ENCODE assay signal across 9 cellular contexts in genomic region chr19:47273313-47274070, GRCh38. TPM values are rescaled to one million over a fixed set of nuclear protein-coding genes. Genes with fewer than 3 reads are reported as not detected.
A peak's percentile ranks its signal among the peaks of the same experiment; 100 is the strongest.
DNase-seq lines count a peak whose midpoint lies in the region; ATAC-seq, FAIRE-seq and TF ChIP-seq lines count a peak whose summit lies in the region.
"Had no signal": no experiment of that assay in that cellular context is flagged by ENCODE, and none has a peak within 500 bp of the region (broad histone marks: within the 10 kb centered on the region; RNA-seq: fewer than 3 reads in every experiment).

No MANE protein-coding gene starts in this region.

- 1% methylated on average over 39 to 54 of the region's 54 CpGs for WGBS in lung, 2 donors

- peak; percentile 61 for ATAC-seq in HG03442 (IDR thresholded peaks at IDR 0.05; ENCODE audit: unreplicated experiment)
- peak; percentile 82 for ATAC-seq in lung (ENCODE audit: insufficient read depth, low FRiP score)

- H3K36me3 Mint-ChIP-seq in activated CD4-positive, alpha-beta memory T cell treated with anti-CD3 and anti-CD28 coated beads, Interleukin-2, amount 10 ng/mL, durations not matched to agents 7 days and 5 days (ENCODE audit: low read depth) = peaks cover 20% of the 10 kb centered on the region

- H3K27me3 Mint-ChIP-seq in activated CD4-positive, alpha-beta memory T cell treated with anti-CD3 and anti-CD28 coated beads, Interleukin-2, amount 10 ng/mL, durations not matched to agents 7 days and 5 days = no peaks in the 10 kb centered on the region

- POLR2A ChIA-PET in BJ (lab: Charles Lee) = interaction anchor here (0.5 to 2.0 kb wide), 4 partner anchors 16 to 174 kb away, joined by 3 to 15 read pairs (median 4); partner anchors contain the start of gene CCDC9
- POLR2A ChIA-PET in activated CD4-positive, alpha-beta memory T cell treated with anti-CD3 and anti-CD28 coated beads, Interleukin-2, amount 10 ng/mL, durations not matched to agents 7 days and 5 days (lab: Charles Lee) = interaction anchor here (0.8 to 4.4 kb wide), 24 partner anchors 8 to 1052 kb away, joined by 3 to 85 read pairs (median 5); partner anchors contain the start of genes CCDC9, DHX34, EMP3 and KPTN

- TF ChIP-seq CTCF in BJ (IDR thresholded peaks at IDR 0.05; ENCODE audit: insufficient read depth, low read depth, low read length) (no peak), lung (IDR thresholded peaks at IDR 0.05; ENCODE audit: control extremely low read depth, extremely low read depth) (no peak)

- H3K4me3 ChIP-seq in BJ (ENCODE audit: low read depth, low read length) (peak overlapping the region; percentile 78), duodenal mucosa (ENCODE audit: low read depth in 1 of 2, low read length in 2 of 2) (peak overlapping the region; percentile 87 to 93), lung (peak overlapping the region; percentile 50)

- H3K27ac ChIP-seq in duodenal mucosa (ENCODE audit: low read depth, low read length) = peak overlapping the region; percentile 99
- peak overlapping the region; percentile 79 to 98 for H3K27ac ChIP-seq in lung (ENCODE audit: low read depth in 1 of 2, low read length in 1 of 2)

- H3K27ac Mint-ChIP-seq in activated CD4-positive, alpha-beta memory T cell treated with anti-CD3 and anti-CD28 coated beads, Interleukin-2, amount 10 ng/mL, durations not matched to agents 7 days and 5 days = peak overlapping the region; percentile 99

- H3K9me3 Mint-ChIP-seq in activated CD4-positive, alpha-beta memory T cell treated with anti-CD3 and anti-CD28 coated beads, Interleukin-2, amount 10 ng/mL, durations not matched to agents 7 days and 5 days = no peaks in the 10 kb centered on the region

- no peak for FAIRE-seq in GM19239 (lab: Jason Lieb, UNC)

- H3K27me3 ChIP-seq in BJ (ENCODE audit: control insufficient read depth, insufficient read depth, low read length) = no peaks in the 10 kb centered on the region
- H3K27me3 ChIP-seq in duodenal mucosa (ENCODE audit: control insufficient read depth in 1 of 2, insufficient read depth in 2 of 2, low read length in 2 of 2) = no peaks in the 10 kb centered on the region
- no peaks in the 10 kb centered on the region for H3K27me3 ChIP-seq in lung (ENCODE audit: control insufficient read depth, insufficient read depth)

- DNase-seq in BJ (ENCODE audit: low read depth) = no peak
- DNase-seq in GM19239 (ENCODE audit: insufficient read length, low spot score) = peak; percentile 99
- peak; percentile 90 for DNase-seq in NCI-H774 (lab: John Stamatoyannopoulos, UW)
- DNase-seq in activated CD4-positive, alpha-beta memory T cell treated with anti-CD3 and anti-CD28 coated beads, Interleukin-2, amount 10 ng/mL, durations not matched to agents 7 days and 5 days = peak; percentile 93
- DNase-seq in lung (ENCODE audit: low spot score) = peak; percentile 93
- peak; percentile 73 to 76 (median 75) for DNase-seq in stimulated activated CD4-positive, alpha-beta T cell treated with anti-CD3 and anti-CD28 coated beads, TNF-alpha, amount 100 ng/mL, for 1 hour (ENCODE audit: low read depth in 3 of 3, low spot score in 1 of 3)

- H3K9ac ChIP-seq in duodenal mucosa (ENCODE audit: low read depth in 1 of 2, low read length in 2 of 2) = peak overlapping the region; percentile 99

- peaks cover 21% of the 10 kb centered on the region for H3K4me1 Mint-ChIP-seq in activated CD4-positive, alpha-beta memory T cell treated with anti-CD3 and anti-CD28 coated beads, Interleukin-2, amount 10 ng/mL, durations not matched to agents 7 days and 5 days

- CTCF ChIA-PET in BJ (lab: Yijun Ruan, JAX) = interaction anchor here (0.8 to 3.8 kb wide), 3 partner anchors 11 to 29 kb away, joined by 3 to 25 read pairs (median 8); no protein-coding TSS in a partner anchor
- CTCF ChIA-PET in activated CD4-positive, alpha-beta memory T cell treated with anti-CD3 and anti-CD28 coated beads, Interleukin-2, amount 10 ng/mL, durations not matched to agents 7 days and 5 days (lab: Charles Lee) = interaction anchor here (0.6 to 2.8 kb wide), 13 partner anchors 9 to 426 kb away, joined by 3 to 17 read pairs (median 6); partner anchors contain the start of genes CCDC9, DHX34 and KPTN

- H3K36me3 ChIP-seq in BJ (ENCODE audit: control insufficient read depth, insufficient read depth, low read length) (peaks cover 19% of the 10 kb centered on the region), duodenal mucosa (ENCODE audit: control insufficient read depth in 1 of 2, insufficient read depth in 2 of 2, low read length in 2 of 2) (peaks cover 6 to 16% of the 10 kb centered on the region in 2 donors), lung (ENCODE audit: control insufficient read depth in 2 of 2, insufficient read depth in 2 of 2, low read length in 2 of 2) (peaks cover 9 to 21% of the 10 kb centered on the region in 2 donors)

- no peaks in the 10 kb centered on the region for H3K9me3 ChIP-seq in duodenal mucosa (ENCODE audit: control insufficient read depth in 1 of 2, low read length in 2 of 2)
- no peaks in the 10 kb centered on the region for H3K9me3 ChIP-seq in lung (ENCODE audit: control insufficient read depth in 2 of 2, insufficient read depth in 1 of 2, low read length in 1 of 2)

- peaks cover 10 to 12% of the 10 kb centered on the region in 2 donors for H3K4me1 ChIP-seq in duodenal mucosa (ENCODE audit: control insufficient read depth in 1 of 2, insufficient read depth in 2 of 2, low read length in 2 of 2)
- H3K4me1 ChIP-seq in lung (ENCODE audit: control insufficient read depth in 2 of 2, insufficient read depth in 2 of 2, low read length in 2 of 2) = peaks cover 3 to 17% of the 10 kb centered on the region in 2 donors

- H3K4me3 Mint-ChIP-seq in activated CD4-positive, alpha-beta memory T cell treated with anti-CD3 and anti-CD28 coated beads, Interleukin-2, amount 10 ng/mL, durations not matched to agents 7 days and 5 days = peak overlapping the region; percentile 98

RNA-seq across cellular contexts. Expression of gene INAFM1, which starts 1.2 kb away (rescaled TPM):
- 2.2 and 2.9 TPM in 2 replicates for polyA plus RNA-seq in BJ (2011; rRNA removed)
- polyA minus RNA-seq in BJ (2011; rRNA and poly(A)+ RNA removed) = 1.00 and 1.8 TPM in 2 replicates
- 10 to 100 TPM; 12.6 to 13.9 TPM for total RNA-seq in activated CD4-positive, alpha-beta memory T cell treated with anti-CD3 and anti-CD28 coated beads, Interleukin-2, amount 10 ng/mL, durations not matched to agents 7 days and 5 days
- 10 to 100 TPM in 1 of 2 donors, 1 to 10 TPM in 1; 2.4 to 33.5 TPM for total RNA-seq in lung
- polyA plus RNA-seq in lung = 10 to 100 TPM; 12.0 to 12.1 TPM

RNA-seq across cellular contexts. Expression of gene CCDC9, which starts 17.2 kb away (rescaled TPM):
- polyA plus RNA-seq in BJ (2011; rRNA removed) = 4.1 and 5.5 TPM in 2 replicates
- 3.6 and 4.8 TPM in 2 replicates for polyA minus RNA-seq in BJ (2011; rRNA and poly(A)+ RNA removed)
- 10 to 100 TPM; 29.9 to 30.2 TPM for total RNA-seq in activated CD4-positive, alpha-beta memory T cell treated with anti-CD3 and anti-CD28 coated beads, Interleukin-2, amount 10 ng/mL, durations not matched to agents 7 days and 5 days
- total RNA-seq in lung = 10 to 100 TPM; 17.5 to 44.5 TPM
- 10 to 100 TPM; 30.0 to 39.1 TPM for polyA plus RNA-seq in lung

RNA-seq across cellular contexts. Expression of gene C5AR1, which starts 36.2 kb away (rescaled TPM):
- 0.42 TPM in 2 replicates for polyA plus RNA-seq in BJ (2011; rRNA removed)
- polyA minus RNA-seq in BJ (2011; rRNA and poly(A)+ RNA removed) = 0.81 TPM in 1 of 2 replicates, not detected in the other
- total RNA-seq in activated CD4-positive, alpha-beta memory T cell treated with anti-CD3 and anti-CD28 coated beads, Interleukin-2, amount 10 ng/mL, durations not matched to agents 7 days and 5 days = not detected
- total RNA-seq in lung = 10 to 100 TPM in 1 of 2 donors, 1 to 10 TPM in 1; 9.6 to 81.2 TPM
- 100 to 1,000 TPM in 1 of 2 donors, 1 to 10 TPM in 1; 9.4 to 156 TPM for polyA plus RNA-seq in lung
- total RNA-seq: glomerular endothelial cell had no signal

RNA-seq across cellular contexts. Expression of gene BBC3, which starts 42.5 kb away (rescaled TPM):
- polyA plus RNA-seq in BJ (2011; rRNA removed) (5.2 and 5.7 TPM in 2 replicates), lung (10 to 100 TPM; 18.8 to 22.0 TPM)
- polyA minus RNA-seq in BJ (2011; rRNA and poly(A)+ RNA removed) = 4.4 and 6.5 TPM in 2 replicates
- 10 to 100 TPM; 17.3 to 19.0 TPM for total RNA-seq in activated CD4-positive, alpha-beta memory T cell treated with anti-CD3 and anti-CD28 coated beads, Interleukin-2, amount 10 ng/mL, durations not matched to agents 7 days and 5 days
- total RNA-seq in lung = 10 to 100 TPM in 1 of 2 donors, 1 to 10 TPM in 1; 4.1 to 10.8 TPM

RNA-seq across cellular contexts. Expression of gene C5AR2, which starts 58.5 kb away (rescaled TPM):
- polyA plus RNA-seq in BJ (2011; rRNA removed) (0.01 TPM in 1 of 2 replicates, not detected in the other), lung (10 to 100 TPM in 1 of 2 donors, 1 to 10 TPM in 1; 1.0 to 17.4 TPM)
- not detected in 2 replicates for polyA minus RNA-seq in BJ (2011; rRNA and poly(A)+ RNA removed)
- total RNA-seq in activated CD4-positive, alpha-beta memory T cell treated with anti-CD3 and anti-CD28 coated beads, Interleukin-2, amount 10 ng/mL, durations not matched to agents 7 days and 5 days = 1 to 10 TPM; 4.7 to 5.5 TPM
- total RNA-seq in lung = 10 to 100 TPM in 1 of 2 donors, 1 to 10 TPM in 1; 2.7 to 12.6 TPM

Comparison
In these comparisons a context has a peak if more than half of its experiments do, and no peak if none do; other contexts are left out.
1. RNA of gene C5AR1, which starts 36.2 kb away (total RNA-seq): 9.6 to 81.2 TPM in lung; not detected in activated CD4-positive, alpha-beta memory T cell treated with anti-CD3 and anti-CD28 coated beads, Interleukin-2, amount 10 ng/mL, durations not matched to agents 7 days and 5 days; every median in the first group is over 4 times any median in the second.
2. Peak in every context shown above with its lines, with median percentiles within 50 percentile points of each other: H3K4me3 ChIP-seq.